Comparison of ENCODE assay signal across 8 cellular contexts in genomic region chr12:94644141-94644575, GRCh38. TPM values are rescaled to one million over a fixed set of nuclear protein-coding genes. Genes with fewer than 3 reads are reported as not detected.
DNase-seq lines count a peak whose midpoint lies in the region; ATAC-seq, FAIRE-seq and TF ChIP-seq lines count a peak whose summit lies in the region.

No MANE protein-coding gene starts in this region.

- CTCF ChIA-PET in HepG2 (lab: Yijun Ruan, JAX; ENCODE audit: low intra/inter-chr PET ratio, low total read pairs) = no interaction called here

- H4K20me1 ChIP-seq in HepG2 (ENCODE audit: insufficient read depth, low read length) (no peaks in the 10 kb centered on the region), OCI-LY3 (ENCODE audit: insufficient read depth, low read length) (peaks cover 59% of the 10 kb centered on the region)

- no peaks in the 10 kb centered on the region for H3K79me2 ChIP-seq in HepG2 (ENCODE audit: insufficient read depth, low read length)
- no peaks in the 10 kb centered on the region for H3K79me2 ChIP-seq in OCI-LY3 (ENCODE audit: low read length)

- H3K4me1 ChIP-seq in liver (ENCODE audit: control insufficient read depth in 4 of 4, insufficient read depth in 4 of 4, low read length in 3 of 4) (peaks cover 0 to 14% (median 2%) of the 10 kb centered on the region in 4 donors), HepG2 (ENCODE audit: insufficient read depth, low read length) (no peaks in the 10 kb centered on the region), OCI-LY3 (ENCODE audit: low read length) (peaks cover 34% of the 10 kb centered on the region)

- BruUV-seq in HepG2 (replicated peaks; lab: Mats Ljungman, UMichigan) = no TSS peak

- no peak for TF ChIP-seq EP300 in HepG2 (IDR thresholded peaks at IDR 0.05; ENCODE audit: low read depth in 2 of 2, low read length in 2 of 2)
- TF ChIP-seq EP300 in HepG2 (CRISPR knock-in tag; IDR thresholded peaks at IDR 0.05; ENCODE audit: borderline replicate concordance) = no peak

- H2AFZ ChIP-seq in HepG2 (ENCODE audit: low read length) (no peak overlapping the region), OCI-LY3 (ENCODE audit: low read depth, low read length) (no peak overlapping the region)

- no peak for TF ChIP-seq POLR2A in HepG2 (IDR thresholded peaks at IDR 0.05; ENCODE audit: insufficient read depth in 1 of 2, low read depth in 2 of 2, low read length in 2 of 2)

- H3K4me2 ChIP-seq in HepG2 (ENCODE audit: low read depth, low read length) = no peak overlapping the region
- H3K4me2 ChIP-seq in OCI-LY3 (ENCODE audit: low read length) = peak overlapping the region; percentile 74

- H3K27me3 ChIP-seq in liver (ENCODE audit: control insufficient read depth in 4 of 4, insufficient read depth in 4 of 4, low read length in 3 of 4) (no peaks in the 10 kb centered on the region), HepG2 (ENCODE audit: control insufficient read depth in 1 of 2, insufficient read depth in 2 of 2, low read length in 2 of 2) (peaks cover under 1 to 17% of the 10 kb centered on the region in 2 experiments), OCI-LY3 (ENCODE audit: low read depth, low read length) (peaks cover 53% of the 10 kb centered on the region)

- H3K27ac ChIP-seq in liver (ENCODE audit: low read depth in 1 of 2, low read length in 2 of 2) (peak overlapping the region; percentile 63 to 77), HepG2 (ENCODE audit: extremely low read length, insufficient read depth, low read length) (no peak overlapping the region), OCI-LY3 (ENCODE audit: low read length) (no peak overlapping the region)

- H3K9ac ChIP-seq in liver (ENCODE audit: low read depth in 1 of 2, low read length in 2 of 2) (no peak overlapping the region), HepG2 (ENCODE audit: insufficient read depth, low read depth, low read length) (no peak overlapping the region), OCI-LY3 (ENCODE audit: low read length) (0 out of 2 replicates have a peak overlapping the region, but pooled peaks have one; percentile 9)

- H3K4me3 ChIP-seq in liver (ENCODE audit: low read depth in 1 of 3, low read length in 3 of 3) = peak overlapping the region in 1 of 3 donors; percentile 3
- H3K4me3 ChIP-seq in HepG2 (replicated peaks in 1 of 3; ENCODE audit: insufficient read depth in 1 of 3, low read depth in 2 of 3, low read length in 3 of 3) = no peak overlapping the region
- H3K4me3 ChIP-seq in OCI-LY3 (ENCODE audit: low read length) = peak overlapping the region; percentile 57
- H3K4me3 ChIP-seq in skeletal muscle cell (ENCODE audit: low read depth, low read length) = peak overlapping the region; percentile 15

- in situ Hi-C loops in HepG2 (cut with HindIII; ENCODE audit: extremely low pct_ligation_motif_present, low pct_unique_long_range_greater_than_20kb) = no loop called here

- no peak for FAIRE-seq in HepG2 (lab: Jason Lieb, UNC)

- H3K9me3 ChIP-seq in liver (ENCODE audit: control insufficient read depth in 4 of 4, low read length in 3 of 4) (no peaks in the 10 kb centered on the region), HepG2 (ENCODE audit: low read length) (no peaks in the 10 kb centered on the region), OCI-LY3 (ENCODE audit: insufficient read depth, low read length) (no peaks in the 10 kb centered on the region)

- POLR2A ChIA-PET in HepG2 (lab: Yijun Ruan, JAX) = no interaction called here

- TF ChIP-seq RAD21 in liver (IDR thresholded peaks at IDR 0.05) = no peak
- TF ChIP-seq RAD21 in HepG2 (CRISPR knock-in tag; IDR thresholded peaks at IDR 0.05) = no peak

- DNase-seq in HepG2 (ENCODE audit: low spot score) = no peak
- no peak for DNase-seq in skeletal muscle cell (ENCODE audit: low read depth)
- no peak for DNase-seq in D341Med (ENCODE audit: low spot score)
- DNase-seq in T1000 (lab: John Stamatoyannopoulos, UW) = no peak
- no peak for DNase-seq in islet precursor cell

- intact Hi-C loops in HepG2 (cut with micrococcal nuclease; ENCODE audit: unreplicated experiment) = no loop called here

- TF ChIP-seq CTCF in liver (IDR thresholded peaks at IDR 0.05; ENCODE audit: low read depth, low read length, missing input control) (no peak), HepG2 (CRISPR knock-in tag; IDR thresholded peaks at IDR 0.05) (no peak), OCI-LY3 (IDR thresholded peaks at IDR 0.05; ENCODE audit: low read depth, low read length) (no peak)

- H3K36me3 ChIP-seq in liver (ENCODE audit: control insufficient read depth in 4 of 4, insufficient read depth in 3 of 4, low read depth in 1 of 4, low read length in 3 of 4) = no peaks in the 10 kb centered on the region
- H3K36me3 ChIP-seq in HepG2 (replicated peaks in 1 of 2; ENCODE audit: control insufficient read depth in 1 of 2, insufficient read depth in 2 of 2, low read length in 2 of 2) = no peaks in the 10 kb centered on the region
- H3K36me3 ChIP-seq in OCI-LY3 (replicated peaks; ENCODE audit: low read depth, low read length) = no peaks in the 10 kb centered on the region

- WGBS in liver = 72% methylated on average over 9 of the region's 9 CpGs
- WGBS in HepG2 (ENCODE audit: low lambda C conversion rate) = 62% methylated on average over 9 of the region's 9 CpGs

- ATAC-seq in HepG2 (no peak), esophagus mucosa (peak; percentile 60)

TF ChIP-seq in liver, 16 proteins besides CTCF, POLR2A, EP300 and RAD21:
- TF ChIP-seq MAX (IDR thresholded peaks at IDR 0.05) (no peak), SP1 (IDR thresholded peaks at IDR 0.05) (no peak), YY1 (IDR thresholded peaks at IDR 0.05) (peak; percentile 2)
TF ChIP-seq in liver: peak in this region for 1.

TF ChIP-seq in HepG2, 621 proteins besides CTCF, POLR2A, EP300 and RAD21 (continues in another document):
- no peak for TF ChIP-seq ZNF530 (CRISPR knock-in tag; IDR thresholded peaks at IDR 0.05; ENCODE audit: low read depth)
- TF ChIP-seq ZNF282 (IDR thresholded peaks at IDR 0.05; ENCODE audit: partially characterized antibody) = no peak
- no peak for TF ChIP-seq USF2 (IDR thresholded peaks at IDR 0.05; ENCODE audit: low read depth, low read length)
- TF ChIP-seq USF2 (CRISPR knock-in tag; IDR thresholded peaks at IDR 0.05; ENCODE audit: borderline replicate concordance) = no peak

RNA-seq across cellular contexts. Expression of gene TMCC3, which starts 6.2 kb away (rescaled TPM):
- total RNA-seq in liver (1 to 10 TPM; 1.4 to 2.3 TPM), HepG2 (2016; rRNA removed; fragmentation: Illumina TruSeq; extraction: Trizol) (not detected in 2 replicates), esophagus mucosa (7.3 TPM)
- polyA plus RNA-seq in liver (1 to 10 TPM in 1 of 2 donors, under 1 TPM in 1; 0.81 to 1.5 TPM), HepG2 (2011; rRNA removed) (not detected in 2 replicates)
- total RNA-seq in HepG2 (2016; cell fraction: cytosol; rRNA removed; fragmentation: Illumina TruSeq; extraction: Trizol; ENCODE audit: low read depth) = not detected in 2 replicates
- not detected in 2 replicates for total RNA-seq in HepG2 (2016; cell fraction: insoluble cytoplasmic fraction; rRNA removed; fragmentation: Illumina TruSeq; extraction: Trizol)
- total RNA-seq in HepG2 (2016; cell fraction: membrane; rRNA removed; fragmentation: Illumina TruSeq; extraction: Trizol) = not detected in 2 replicates
- total RNA-seq in HepG2 (2016; cell fraction: nucleus; rRNA removed; fragmentation: Illumina TruSeq; extraction: Trizol) = not detected in 2 replicates
- polyA plus RNA-seq in HepG2 (2011; cell fraction: cytosol; rRNA removed) = 0.01 TPM in 1 of 2 replicates, not detected in the other
- not detected in 2 replicates for polyA plus RNA-seq in HepG2 (2011; cell fraction: nucleus; rRNA removed)
- polyA plus RNA-seq in HepG2 (2012) = not detected in 2 replicates
- not detected in 2 replicates for polyA plus RNA-seq in HepG2 (2016; cell fraction: cytosol; fragmentation: Illumina TruSeq; extraction: Trizol; ENCODE audit: low read depth)
- not detected in 2 replicates for polyA plus RNA-seq in HepG2 (2016; cell fraction: insoluble cytoplasmic fraction; fragmentation: Illumina TruSeq; extraction: Trizol; ENCODE audit: low read depth)
- polyA plus RNA-seq in HepG2 (2016; cell fraction: membrane; fragmentation: Illumina TruSeq; extraction: Trizol; ENCODE audit: low read depth) = not detected in 2 replicates
- not detected in 2 replicates for polyA plus RNA-seq in HepG2 (2016; cell fraction: nucleus; fragmentation: Illumina TruSeq; extraction: Trizol; ENCODE audit: insufficient read depth, low read depth)
- polyA minus RNA-seq in HepG2 (2011; rRNA and poly(A)+ RNA removed; ENCODE audit: low replicate concordance) = 0.23 TPM in 1 of 2 replicates, not detected in the other
- not detected in 2 replicates for polyA minus RNA-seq in HepG2 (2011; cell fraction: cytosol; rRNA and poly(A)+ RNA removed)
- not detected in 2 replicates for polyA minus RNA-seq in HepG2 (2011; cell fraction: nucleus; rRNA and poly(A)+ RNA removed)

Comparison
In these comparisons a context has a peak if more than half of its experiments do, and no peak if none do; other contexts are left out.
1. H3K27ac ChIP-seq: peak in liver (2 of 2); none in HepG2 (single experiment) and OCI-LY3 (single experiment).
2. H3K4me3 ChIP-seq: peak in OCI-LY3 (single experiment) and skeletal muscle cell (single experiment); none in HepG2 (0 of 3).